1 cellular context compared by ENCODE assay signal in the genomic region with DNA sequence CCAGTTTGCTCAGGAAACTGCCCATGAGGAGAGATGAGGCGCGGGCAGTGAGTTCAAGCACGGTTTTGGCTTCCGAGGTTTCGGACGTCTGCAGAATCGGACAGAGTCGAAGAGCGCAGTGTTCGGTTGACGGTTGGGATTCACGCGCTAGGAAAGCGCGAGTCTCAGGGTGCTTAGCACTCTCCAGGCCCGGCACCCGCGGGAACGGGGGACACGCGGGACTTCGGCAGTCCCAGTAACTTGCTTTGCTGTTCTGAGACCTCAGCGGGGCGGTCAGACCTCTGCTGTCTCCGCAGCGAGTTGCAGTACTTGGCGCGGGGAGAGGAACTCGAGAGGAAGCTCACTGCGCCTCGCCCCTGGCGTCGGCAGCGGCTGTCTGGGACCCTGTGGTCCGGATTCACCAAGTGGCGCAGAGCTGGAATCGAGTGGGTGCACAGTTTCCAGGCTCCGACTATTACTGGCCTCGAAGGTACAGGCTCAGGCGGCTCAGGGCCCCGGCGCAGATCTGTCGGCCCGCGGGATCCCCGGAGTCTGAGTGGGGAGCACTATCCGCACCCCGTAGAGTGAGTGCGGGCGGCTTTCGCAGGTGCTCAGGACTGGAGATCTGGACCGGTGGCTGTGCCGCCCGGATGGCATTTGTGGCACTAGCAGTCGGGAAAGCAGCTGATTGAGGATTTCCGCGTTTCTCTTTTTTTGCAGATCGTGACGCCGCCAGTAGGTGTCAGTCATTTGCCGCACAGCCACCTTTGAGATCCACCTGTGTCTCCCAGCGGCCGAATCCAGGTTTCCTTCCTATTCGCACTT.
TF ChIP-seq lines count a peak whose summit lies in the region.

A gene (minus strand): TSS at position 128 of the 804 bp plus-strand sequence. CDS start 103 bp downstream, at position 25.

TF ChIP-seq in HEK293, 187 proteins besides CTCF, POLR2A, EP300 and RAD21 (continued from another document):
- TF ChIP-seq, protein P1, sequence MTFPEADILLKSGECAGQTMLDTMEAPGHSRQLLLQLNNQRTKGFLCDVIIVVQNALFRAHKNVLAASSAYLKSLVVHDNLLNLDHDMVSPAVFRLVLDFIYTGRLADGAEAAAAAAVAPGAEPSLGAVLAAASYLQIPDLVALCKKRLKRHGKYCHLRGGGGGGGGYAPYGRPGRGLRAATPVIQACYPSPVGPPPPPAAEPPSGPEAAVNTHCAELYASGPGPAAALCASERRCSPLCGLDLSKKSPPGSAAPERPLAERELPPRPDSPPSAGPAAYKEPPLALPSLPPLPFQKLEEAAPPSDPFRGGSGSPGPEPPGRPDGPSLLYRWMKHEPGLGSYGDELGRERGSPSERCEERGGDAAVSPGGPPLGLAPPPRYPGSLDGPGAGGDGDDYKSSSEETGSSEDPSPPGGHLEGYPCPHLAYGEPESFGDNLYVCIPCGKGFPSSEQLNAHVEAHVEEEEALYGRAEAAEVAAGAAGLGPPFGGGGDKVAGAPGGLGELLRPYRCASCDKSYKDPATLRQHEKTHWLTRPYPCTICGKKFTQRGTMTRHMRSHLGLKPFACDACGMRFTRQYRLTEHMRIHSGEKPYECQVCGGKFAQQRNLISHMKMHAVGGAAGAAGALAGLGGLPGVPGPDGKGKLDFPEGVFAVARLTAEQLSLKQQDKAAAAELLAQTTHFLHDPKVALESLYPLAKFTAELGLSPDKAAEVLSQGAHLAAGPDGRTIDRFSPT (tag by site-specific recombination; IDR thresholded peaks at IDR 0.05): peak; percentile 59; the same call in 1 of the 2 replicates
- TF ChIP-seq, protein P2, sequence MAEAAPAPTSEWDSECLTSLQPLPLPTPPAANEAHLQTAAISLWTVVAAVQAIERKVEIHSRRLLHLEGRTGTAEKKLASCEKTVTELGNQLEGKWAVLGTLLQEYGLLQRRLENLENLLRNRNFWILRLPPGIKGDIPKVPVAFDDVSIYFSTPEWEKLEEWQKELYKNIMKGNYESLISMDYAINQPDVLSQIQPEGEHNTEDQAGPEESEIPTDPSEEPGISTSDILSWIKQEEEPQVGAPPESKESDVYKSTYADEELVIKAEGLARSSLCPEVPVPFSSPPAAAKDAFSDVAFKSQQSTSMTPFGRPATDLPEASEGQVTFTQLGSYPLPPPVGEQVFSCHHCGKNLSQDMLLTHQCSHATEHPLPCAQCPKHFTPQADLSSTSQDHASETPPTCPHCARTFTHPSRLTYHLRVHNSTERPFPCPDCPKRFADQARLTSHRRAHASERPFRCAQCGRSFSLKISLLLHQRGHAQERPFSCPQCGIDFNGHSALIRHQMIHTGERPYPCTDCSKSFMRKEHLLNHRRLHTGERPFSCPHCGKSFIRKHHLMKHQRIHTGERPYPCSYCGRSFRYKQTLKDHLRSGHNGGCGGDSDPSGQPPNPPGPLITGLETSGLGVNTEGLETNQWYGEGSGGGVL (tag by site-specific recombination; IDR thresholded peaks at IDR 0.05): no peak
- TF ChIP-seq RBAK (tag by site-specific recombination; IDR thresholded peaks at IDR 0.05) (no peak), SALL2 (tag by site-specific recombination; IDR thresholded peaks at IDR 0.05; ENCODE audit: borderline replicate concordance) (no peak), KLF8 (tag by site-specific recombination; IDR thresholded peaks at IDR 0.05) (peak; percentile 55; the same call in 1 of the 2 replicates), REPIN1 (tag by site-specific recombination; IDR thresholded peaks at IDR 0.05; ENCODE audit: low read depth) (no peak), ZBTB21 (tag by site-specific recombination; IDR thresholded peaks at IDR 0.05) (no peak), SCRT1 (tag by site-specific recombination; IDR thresholded peaks at IDR 0.05; ENCODE audit: borderline replicate concordance) (peak; percentile 82; the same call in 1 of the 2 replicates), ZNF394 (tag by site-specific recombination; IDR thresholded peaks at IDR 0.05; ENCODE audit: borderline replicate concordance) (peak; percentile 28; the same call in 1 of the 2 replicates), ZNF660 (tag by site-specific recombination; IDR thresholded peaks at IDR 0.05) (peak; percentile 71; the same call in 1 of the 2 replicates), BCL11B (tag by site-specific recombination; IDR thresholded peaks at IDR 0.05; ENCODE audit: low read depth) (no peak), IKZF3 (tag by site-specific recombination; IDR thresholded peaks at IDR 0.05) (peak; percentile 79; the same call in 1 of the 2 replicates), ZNF610 (tag by site-specific recombination; IDR thresholded peaks at IDR 0.05; ENCODE audit: borderline replicate concordance) (0 out of 2 replicates have a peak, but pooled peaks have one; percentile 42), ZNF366 (tag by site-specific recombination; conservative IDR thresholded peaks at IDR 0.05) (0 out of 2 replicates have a peak, but pooled peaks have one; percentile 18), ZNF501 (tag by site-specific recombination; IDR thresholded peaks at IDR 0.05) (peak; percentile 78; the same call in 1 of the 2 replicates), KLF16 (tag by site-specific recombination; IDR thresholded peaks at IDR 0.05) (no peak), ZFP37 (tag by site-specific recombination; IDR thresholded peaks at IDR 0.05) (no peak), PRDM1 (tag by site-specific recombination; IDR thresholded peaks at IDR 0.05) (peak; percentile 54; the same call in 1 of the 2 replicates), ZFP41 (tag by site-specific recombination; IDR thresholded peaks at IDR 0.05; ENCODE audit: borderline replicate concordance) (no peak), ZNF138 (tag by site-specific recombination; IDR thresholded peaks at IDR 0.05; ENCODE audit: borderline replicate concordance) (no peak), YY1 (tag by site-specific recombination; IDR thresholded peaks at IDR 0.05) (no peak), ZNF341 (tag by site-specific recombination; IDR thresholded peaks at IDR 0.05; ENCODE audit: low read depth) (peak; percentile 41), ZNF785 (tag by site-specific recombination; IDR thresholded peaks at IDR 0.05) (peak; percentile 93; the same call in 1 of the 2 replicates), ZBTB17 (tag by site-specific recombination; IDR thresholded peaks at IDR 0.05) (peak; percentile 90), ZNF2 (tag by site-specific recombination; IDR thresholded peaks at IDR 0.05) (0 out of 2 replicates have a peak, but pooled peaks have one; percentile 29)
- TF ChIP-seq, protein P3, sequence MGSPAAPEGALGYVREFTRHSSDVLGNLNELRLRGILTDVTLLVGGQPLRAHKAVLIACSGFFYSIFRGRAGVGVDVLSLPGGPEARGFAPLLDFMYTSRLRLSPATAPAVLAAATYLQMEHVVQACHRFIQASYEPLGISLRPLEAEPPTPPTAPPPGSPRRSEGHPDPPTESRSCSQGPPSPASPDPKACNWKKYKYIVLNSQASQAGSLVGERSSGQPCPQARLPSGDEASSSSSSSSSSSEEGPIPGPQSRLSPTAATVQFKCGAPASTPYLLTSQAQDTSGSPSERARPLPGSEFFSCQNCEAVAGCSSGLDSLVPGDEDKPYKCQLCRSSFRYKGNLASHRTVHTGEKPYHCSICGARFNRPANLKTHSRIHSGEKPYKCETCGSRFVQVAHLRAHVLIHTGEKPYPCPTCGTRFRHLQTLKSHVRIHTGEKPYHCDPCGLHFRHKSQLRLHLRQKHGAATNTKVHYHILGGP (tag by site-specific recombination; IDR thresholded peaks at IDR 0.05): no peak
- TF ChIP-seq, protein P4, sequence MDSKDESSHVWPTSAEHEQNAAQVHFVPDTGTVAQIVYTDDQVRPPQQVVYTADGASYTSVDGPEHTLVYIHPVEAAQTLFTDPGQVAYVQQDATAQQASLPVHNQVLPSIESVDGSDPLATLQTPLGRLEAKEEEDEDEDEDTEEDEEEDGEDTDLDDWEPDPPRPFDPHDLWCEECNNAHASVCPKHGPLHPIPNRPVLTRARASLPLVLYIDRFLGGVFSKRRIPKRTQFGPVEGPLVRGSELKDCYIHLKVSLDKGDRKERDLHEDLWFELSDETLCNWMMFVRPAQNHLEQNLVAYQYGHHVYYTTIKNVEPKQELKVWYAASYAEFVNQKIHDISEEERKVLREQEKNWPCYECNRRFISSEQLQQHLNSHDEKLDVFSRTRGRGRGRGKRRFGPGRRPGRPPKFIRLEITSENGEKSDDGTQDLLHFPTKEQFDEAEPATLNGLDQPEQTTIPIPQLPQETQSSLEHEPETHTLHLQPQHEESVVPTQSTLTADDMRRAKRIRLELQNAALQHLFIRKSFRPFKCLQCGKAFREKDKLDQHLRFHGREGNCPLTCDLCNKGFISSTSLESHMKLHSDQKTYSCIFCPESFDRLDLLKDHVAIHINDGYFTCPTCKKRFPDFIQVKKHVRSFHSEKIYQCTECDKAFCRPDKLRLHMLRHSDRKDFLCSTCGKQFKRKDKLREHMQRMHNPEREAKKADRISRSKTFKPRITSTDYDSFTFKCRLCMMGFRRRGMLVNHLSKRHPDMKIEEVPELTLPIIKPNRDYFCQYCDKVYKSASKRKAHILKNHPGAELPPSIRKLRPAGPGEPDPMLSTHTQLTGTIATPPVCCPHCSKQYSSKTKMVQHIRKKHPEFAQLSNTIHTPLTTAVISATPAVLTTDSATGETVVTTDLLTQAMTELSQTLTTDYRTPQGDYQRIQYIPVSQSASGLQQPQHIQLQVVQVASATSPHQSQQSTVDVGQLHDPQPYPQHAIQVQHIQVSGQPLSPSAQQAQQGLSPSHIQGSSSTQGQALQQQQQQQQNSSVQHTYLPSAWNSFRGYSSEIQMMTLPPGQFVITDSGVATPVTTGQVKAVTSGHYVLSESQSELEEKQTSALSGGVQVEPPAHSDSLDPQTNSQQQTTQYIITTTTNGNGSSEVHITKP (tag by site-specific recombination; IDR thresholded peaks at IDR 0.05): no peak
- TF ChIP-seq, protein P5, sequence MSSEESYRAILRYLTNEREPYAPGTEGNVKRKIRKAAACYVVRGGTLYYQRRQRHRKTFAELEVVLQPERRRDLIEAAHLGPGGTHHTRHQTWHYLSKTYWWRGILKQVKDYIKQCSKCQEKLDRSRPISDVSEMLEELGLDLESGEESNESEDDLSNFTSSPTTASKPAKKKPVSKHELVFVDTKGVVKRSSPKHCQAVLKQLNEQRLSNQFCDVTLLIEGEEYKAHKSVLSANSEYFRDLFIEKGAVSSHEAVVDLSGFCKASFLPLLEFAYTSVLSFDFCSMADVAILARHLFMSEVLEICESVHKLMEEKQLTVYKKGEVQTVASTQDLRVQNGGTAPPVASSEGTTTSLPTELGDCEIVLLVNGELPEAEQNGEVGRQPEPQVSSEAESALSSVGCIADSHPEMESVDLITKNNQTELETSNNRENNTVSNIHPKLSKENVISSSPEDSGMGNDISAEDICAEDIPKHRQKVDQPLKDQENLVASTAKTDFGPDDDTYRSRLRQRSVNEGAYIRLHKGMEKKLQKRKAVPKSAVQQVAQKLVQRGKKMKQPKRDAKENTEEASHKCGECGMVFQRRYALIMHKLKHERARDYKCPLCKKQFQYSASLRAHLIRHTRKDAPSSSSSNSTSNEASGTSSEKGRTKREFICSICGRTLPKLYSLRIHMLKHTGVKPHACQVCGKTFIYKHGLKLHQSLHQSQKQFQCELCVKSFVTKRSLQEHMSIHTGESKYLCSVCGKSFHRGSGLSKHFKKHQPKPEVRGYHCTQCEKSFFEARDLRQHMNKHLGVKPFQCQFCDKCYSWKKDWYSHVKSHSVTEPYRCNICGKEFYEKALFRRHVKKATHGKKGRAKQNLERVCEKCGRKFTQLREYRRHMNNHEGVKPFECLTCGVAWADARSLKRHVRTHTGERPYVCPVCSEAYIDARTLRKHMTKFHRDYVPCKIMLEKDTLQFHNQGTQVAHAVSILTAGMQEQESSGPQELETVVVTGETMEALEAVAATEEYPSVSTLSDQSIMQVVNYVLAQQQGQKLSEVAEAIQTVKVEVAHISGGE (tag by site-specific recombination; conservative IDR thresholded peaks at IDR 0.05; ENCODE audit: low read depth): peak; percentile 83; the same call in 1 of the 2 replicates
- TF ChIP-seq, protein P6, sequence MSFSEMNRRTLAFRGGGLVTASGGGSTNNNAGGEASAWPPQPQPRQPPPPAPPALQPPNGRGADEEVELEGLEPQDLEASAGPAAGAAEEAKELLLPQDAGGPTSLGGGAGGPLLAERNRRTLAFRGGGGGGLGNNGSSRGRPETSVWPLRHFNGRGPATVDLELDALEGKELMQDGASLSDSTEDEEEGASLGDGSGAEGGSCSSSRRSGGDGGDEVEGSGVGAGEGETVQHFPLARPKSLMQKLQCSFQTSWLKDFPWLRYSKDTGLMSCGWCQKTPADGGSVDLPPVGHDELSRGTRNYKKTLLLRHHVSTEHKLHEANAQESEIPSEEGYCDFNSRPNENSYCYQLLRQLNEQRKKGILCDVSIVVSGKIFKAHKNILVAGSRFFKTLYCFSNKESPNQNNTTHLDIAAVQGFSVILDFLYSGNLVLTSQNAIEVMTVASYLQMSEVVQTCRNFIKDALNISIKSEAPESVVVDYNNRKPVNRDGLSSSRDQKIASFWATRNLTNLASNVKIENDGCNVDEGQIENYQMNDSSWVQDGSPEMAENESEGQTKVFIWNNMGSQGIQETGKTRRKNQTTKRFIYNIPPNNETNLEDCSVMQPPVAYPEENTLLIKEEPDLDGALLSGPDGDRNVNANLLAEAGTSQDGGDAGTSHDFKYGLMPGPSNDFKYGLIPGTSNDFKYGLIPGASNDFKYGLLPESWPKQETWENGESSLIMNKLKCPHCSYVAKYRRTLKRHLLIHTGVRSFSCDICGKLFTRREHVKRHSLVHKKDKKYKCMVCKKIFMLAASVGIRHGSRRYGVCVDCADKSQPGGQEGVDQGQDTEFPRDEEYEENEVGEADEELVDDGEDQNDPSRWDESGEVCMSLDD (tag by site-specific recombination; IDR thresholded peaks at IDR 0.05): peak; percentile 46; the same call in 1 of the 2 replicates
